Comparison of ENCODE assay signal across 8 cellular contexts in genomic region chr12:66129934-66130266, GRCh38. TPM values are rescaled to one million over a fixed set of nuclear protein-coding genes. Genes with fewer than 3 reads are reported as not detected.
DNase-seq lines count a peak whose midpoint lies in the region; FAIRE-seq and TF ChIP-seq lines count a peak whose summit lies in the region.

No MANE protein-coding gene starts in this region.

- H3K27me3 Mint-ChIP-seq in IgD-negative memory B cell (no peaks in the 10 kb centered on the region), mesothelial cell of epicardium (ENCODE audit: low read depth) (no peaks in the 10 kb centered on the region)

- FAIRE-seq in frontal cortex (lab: Jason Lieb, UNC) = no peak

- H3K36me3 Mint-ChIP-seq in IgD-negative memory B cell (peaks cover 16% of the 10 kb centered on the region), mesothelial cell of epicardium (peaks cover 28% of the 10 kb centered on the region)

- TF ChIP-seq CTCF in mesothelial cell of epicardium (IDR thresholded peaks at IDR 0.05; ENCODE audit: unreplicated experiment) = no peak

- DNase-seq in DMS53 treated with DMSO at 0.1 percent for 48 hours (lab: John Stamatoyannopoulos, UW; ENCODE audit: unreplicated experiment) = peak; percentile 22
- peak; percentile 22 for DNase-seq in cerebellar cortex (ENCODE audit: low spot score)
- DNase-seq in mesothelial cell of epicardium (ENCODE audit: low spot score in 2 of 2, unreplicated experiment in 2 of 2) = no peak
- DNase-seq in KBM-7 = no peak
- DNase-seq in frontal cortex (ENCODE audit: low spot score in 2 of 2) = no peak
- no peak for DNase-seq in NCI-H1694 (lab: John Stamatoyannopoulos, UW)
- DNase-seq in MV-4-11 (lab: John Stamatoyannopoulos, UW) = no peak

- H3K9me3 Mint-ChIP-seq in IgD-negative memory B cell (peaks cover 0 to 3% (median 0%) of the 10 kb centered on the region in 3 donors), mesothelial cell of epicardium (peaks cover 3% of the 10 kb centered on the region)

- H3K4me3 Mint-ChIP-seq in IgD-negative memory B cell = peak overlapping the region; percentile 96 to 98 (median 97)
- H3K4me3 Mint-ChIP-seq in mesothelial cell of epicardium = peak overlapping the region; percentile 90

- H3K27ac Mint-ChIP-seq in IgD-negative memory B cell (peak overlapping the region; percentile 86 to 98 (median 94)), mesothelial cell of epicardium (peak overlapping the region; percentile 82)

- H3K4me1 Mint-ChIP-seq in IgD-negative memory B cell = peaks cover 36 to 52% (median 39%) of the 10 kb centered on the region in 3 donors
- peaks cover 39% of the 10 kb centered on the region for H3K4me1 Mint-ChIP-seq in mesothelial cell of epicardium

- in situ Hi-C loops in KBM-7 (cut with MboI; ENCODE audit: low pct_unique_long_range_greater_than_20kb, low sequenced_read_pairs) = loop anchor here (25.0 kb wide), 1 partner anchor 282 kb away; no protein-coding TSS in a partner anchor

RNA-seq across cellular contexts. Expression of gene LLPH, which starts 0.7 kb away (rescaled TPM):
- 33.2 TPM for polyA plus RNA-seq in IgD-negative memory B cell
- 21.0 to 22.8 TPM (median 22.8 TPM) in 3 replicates for total RNA-seq in mesothelial cell of epicardium
- 10.2 TPM for total RNA-seq in frontal cortex

RNA-seq across cellular contexts. Expression of gene TMBIM4, which starts 39.9 kb away (rescaled TPM):
- polyA plus RNA-seq in IgD-negative memory B cell = 324 TPM
- total RNA-seq in mesothelial cell of epicardium = 31.0 to 31.9 TPM (median 31.4 TPM) in 3 replicates
- 35.1 TPM for total RNA-seq in frontal cortex

RNA-seq across cellular contexts. Expression of gene IRAK3, which starts 59.1 kb away (rescaled TPM):
- not detected for polyA plus RNA-seq in IgD-negative memory B cell
- total RNA-seq in mesothelial cell of epicardium = 1.5 to 2.2 TPM (median 1.9 TPM) in 3 replicates
- 4.1 TPM for total RNA-seq in frontal cortex

Comparison
In these comparisons a context has a peak if more than half of its experiments do, and no peak if none do; other contexts are left out.
1. DNase-seq: peak in DMS53 treated with DMSO at 0.1 percent for 48 hours (single experiment) and cerebellar cortex (single experiment); none in mesothelial cell of epicardium (0 of 2), KBM-7 (single experiment), frontal cortex (0 of 2), NCI-H1694 (single experiment) and MV-4-11 (single experiment).